8 cellular contexts compared by ENCODE assay signal in the genomic region with DNA sequence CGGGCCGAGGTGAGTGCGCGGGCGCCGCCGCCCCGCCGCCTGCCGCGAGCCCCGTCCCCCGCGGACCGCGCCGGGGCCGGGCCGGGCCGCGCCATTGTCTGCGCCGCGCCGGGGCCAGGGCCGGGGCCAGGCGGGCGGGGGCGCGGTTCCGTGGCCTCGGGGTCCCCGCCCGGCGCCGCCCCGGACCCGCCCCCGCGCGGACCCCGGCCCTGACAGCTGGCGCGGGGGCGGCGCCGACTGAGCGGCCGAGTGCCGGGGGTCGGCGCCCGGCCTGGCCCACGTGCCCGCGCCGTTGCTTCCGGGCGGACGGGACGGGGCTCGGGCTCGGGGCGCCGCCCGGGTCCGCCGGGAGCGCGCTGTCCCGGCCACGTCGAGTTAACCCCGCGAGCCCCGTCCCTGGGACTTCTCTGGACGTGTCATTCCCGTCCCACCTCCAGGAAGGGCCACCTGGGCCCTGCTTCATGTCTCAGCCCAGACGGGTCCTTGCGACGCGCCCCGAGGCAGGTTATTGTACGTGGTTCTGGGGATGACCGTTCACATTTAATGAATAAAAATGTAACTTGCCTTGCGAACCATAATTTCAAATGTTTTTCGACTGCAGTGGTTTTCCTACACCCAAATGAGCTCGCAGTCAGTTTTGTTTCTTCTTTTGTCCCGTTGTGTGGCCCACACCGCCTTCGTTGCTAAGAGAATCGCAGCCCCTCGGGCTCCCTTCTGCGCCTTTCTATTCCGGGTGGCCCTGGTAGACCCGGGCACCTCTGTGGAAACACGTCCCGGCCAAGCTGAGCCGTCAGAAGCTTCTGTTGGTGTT. TPM values are rescaled to one million over a fixed set of nuclear protein-coding genes. Genes with fewer than 3 reads are reported as not detected.
DNase-seq lines count a peak whose midpoint lies in the region; ATAC-seq and TF ChIP-seq lines count a peak whose summit lies in the region.

No MANE protein-coding gene starts in this region.

- peaks cover 0 to 6% of the 10 kb centered on the region in 2 donors for H3K27me3 ChIP-seq in right atrium auricular region

- H3K4me3 ChIP-seq in right atrium auricular region, result peak overlapping the region; percentile 65 to 69

- H3K4me1 ChIP-seq in right atrium auricular region, result peaks cover 0 to 35% of the 10 kb centered on the region in 2 donors

- H3K36me3 ChIP-seq in right atrium auricular region, result no peaks in the 10 kb centered on the region

- H3K4me3 Mint-ChIP-seq in T-helper 1 cell treated with Interleukin-12 subunit alpha and Interleukin-12 subunit beta and Interleukin-4 antibody, amounts not matched to agents 30 μg/mL and 1 μg/mL, for 36 hours, result peak overlapping the region; percentile 90
- peak overlapping the region; percentile 96 for H3K4me3 Mint-ChIP-seq in activated naive CD4-positive, alpha-beta T cell treated with anti-CD3 and anti-CD28 coated beads, Interleukin-2, amount 50 U/mL, for 24 hours

- peak overlapping the region; percentile 86 for H3K27ac Mint-ChIP-seq in T-helper 1 cell treated with Interleukin-12 subunit alpha and Interleukin-12 subunit beta and Interleukin-4 antibody, amounts not matched to agents 30 μg/mL and 1 μg/mL, for 36 hours
- peak overlapping the region; percentile 95 for H3K27ac Mint-ChIP-seq in activated naive CD4-positive, alpha-beta T cell treated with anti-CD3 and anti-CD28 coated beads, Interleukin-2, amount 50 U/mL, for 24 hours

- H3K9me3 ChIP-seq in right atrium auricular region, result no peaks in the 10 kb centered on the region

- intact Hi-C loops in sciatic nerve (cut with DNase I), result no loop called here

- no peaks in the 10 kb centered on the region for H3K9me3 Mint-ChIP-seq in T-helper 1 cell treated with Interleukin-12 subunit alpha and Interleukin-12 subunit beta and Interleukin-4 antibody, amounts not matched to agents 30 μg/mL and 1 μg/mL, for 36 hours
- H3K9me3 Mint-ChIP-seq in activated naive CD4-positive, alpha-beta T cell treated with anti-CD3 and anti-CD28 coated beads, Interleukin-2, amount 50 U/mL, for 24 hours, result no peaks in the 10 kb centered on the region

- TF ChIP-seq CTCF in right atrium auricular region (IDR thresholded peaks at IDR 0.05), result no peak

- peaks cover 3% of the 10 kb centered on the region for H3K36me3 Mint-ChIP-seq in T-helper 1 cell treated with Interleukin-12 subunit alpha and Interleukin-12 subunit beta and Interleukin-4 antibody, amounts not matched to agents 30 μg/mL and 1 μg/mL, for 36 hours (ENCODE audit: low read depth)
- peaks cover 2% of the 10 kb centered on the region for H3K36me3 Mint-ChIP-seq in activated naive CD4-positive, alpha-beta T cell treated with anti-CD3 and anti-CD28 coated beads, Interleukin-2, amount 50 U/mL, for 24 hours

- DNase-seq in T-helper 1 cell (no peak), LHCN-M2 (ENCODE audit: low read depth) (peak; percentile 23), right atrium auricular region (ENCODE audit: low spot score) (no peak), sciatic nerve (ENCODE audit: low spot score) (peak; percentile 70), NCI-H510A treated with DMSO at 0.1 percent for 48 hours (lab: John Stamatoyannopoulos, UW) (no peak)

- H3K27me3 Mint-ChIP-seq in T-helper 1 cell treated with Interleukin-12 subunit alpha and Interleukin-12 subunit beta and Interleukin-4 antibody, amounts not matched to agents 30 μg/mL and 1 μg/mL, for 36 hours (ENCODE audit: low read depth), result peaks cover 20% of the 10 kb centered on the region
- no peaks in the 10 kb centered on the region for H3K27me3 Mint-ChIP-seq in activated naive CD4-positive, alpha-beta T cell treated with anti-CD3 and anti-CD28 coated beads, Interleukin-2, amount 50 U/mL, for 24 hours

- H3K27ac ChIP-seq in right atrium auricular region, result peak overlapping the region; percentile 53 to 67

- ATAC-seq in GM21786 (IDR thresholded peaks at IDR 0.05; ENCODE audit: unreplicated experiment), result peak; percentile 13
- ATAC-seq in sciatic nerve, result no peak

- peaks cover 37% of the 10 kb centered on the region for H3K4me1 Mint-ChIP-seq in T-helper 1 cell treated with Interleukin-12 subunit alpha and Interleukin-12 subunit beta and Interleukin-4 antibody, amounts not matched to agents 30 μg/mL and 1 μg/mL, for 36 hours (ENCODE audit: low read depth)
- peaks cover 54% of the 10 kb centered on the region for H3K4me1 Mint-ChIP-seq in activated naive CD4-positive, alpha-beta T cell treated with anti-CD3 and anti-CD28 coated beads, Interleukin-2, amount 50 U/mL, for 24 hours

RNA-seq across cellular contexts. Expression of gene ZBED4, which starts 0.5 kb away (rescaled TPM):
- total RNA-seq in LHCN-M2 (2014; rRNA removed) (12.4 and 13.4 TPM in 2 replicates), right atrium auricular region (1 to 10 TPM; 3.7 to 6.6 TPM), sciatic nerve (8.0 TPM)
- 6.3 TPM for polyA plus RNA-seq in LHCN-M2 (2012)

RNA-seq across cellular contexts. Expression of gene BRD1, which starts 26.5 kb away (rescaled TPM):
- total RNA-seq in LHCN-M2 (2014; rRNA removed), result 17.9 and 25.1 TPM in 2 replicates
- 9.3 TPM for polyA plus RNA-seq in LHCN-M2 (2012)
- total RNA-seq in right atrium auricular region, result 10 to 100 TPM; 17.7 to 20.8 TPM
- 37.7 TPM for total RNA-seq in sciatic nerve

Comparison
In these comparisons a context has a peak if more than half of its experiments do, and no peak if none do; other contexts are left out.
1. DNase-seq: peak in LHCN-M2 (single experiment) and sciatic nerve (single experiment); none in T-helper 1 cell (0 of 5), right atrium auricular region (single experiment) and NCI-H510A treated with DMSO at 0.1 percent for 48 hours (single experiment).